Comparison of ENCODE assay signal across 1 cellular context in the genomic region with DNA sequence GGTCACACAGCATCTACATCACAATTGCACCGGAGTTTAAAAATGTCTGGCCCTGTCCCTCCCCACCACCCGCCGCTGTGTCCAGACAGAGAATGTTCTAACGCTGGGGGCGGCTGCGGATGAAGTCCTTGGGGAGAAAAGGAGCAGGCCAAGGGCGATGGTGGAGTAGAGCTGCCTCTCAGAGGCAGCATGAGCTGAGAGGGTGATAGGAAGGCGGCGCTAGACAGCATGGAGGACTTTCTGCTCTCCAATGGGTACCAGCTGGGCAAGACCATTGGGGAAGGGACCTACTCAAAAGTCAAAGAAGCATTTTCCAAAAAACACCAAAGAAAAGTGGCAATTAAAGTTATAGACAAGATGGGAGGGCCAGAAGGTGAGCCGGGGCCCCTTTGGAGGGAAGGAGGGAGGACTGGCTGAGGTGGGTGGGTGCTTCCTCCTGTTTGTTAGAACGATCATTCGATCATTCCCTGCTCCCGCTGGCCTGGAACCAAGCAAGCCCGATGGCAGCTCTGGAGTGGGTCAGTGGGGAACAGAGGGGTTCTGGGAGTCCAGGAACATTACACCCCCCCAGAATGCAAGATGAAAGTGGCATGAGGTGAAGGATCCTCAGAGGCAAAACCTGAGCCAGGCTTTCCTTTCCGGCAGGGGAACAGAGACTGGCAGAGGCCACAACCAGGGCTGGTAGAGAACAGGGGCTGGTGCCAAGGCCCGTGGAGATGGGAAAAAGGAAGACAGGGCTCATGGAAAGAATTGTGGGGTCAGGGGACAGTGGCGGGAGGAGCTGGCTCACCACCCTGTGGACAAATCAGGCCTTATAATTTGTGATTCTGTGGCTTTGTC.
TF ChIP-seq lines count a peak whose summit lies in the region.

A gene with protein sequence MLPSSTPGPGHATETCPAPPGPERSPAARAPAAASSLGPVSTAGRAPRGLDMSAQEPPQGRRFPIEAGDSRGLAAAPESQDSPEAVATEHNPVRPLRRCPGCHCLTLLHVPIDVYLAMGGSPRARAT (minus strand): TSS at position 12 of the 840 bp plus-strand sequence. CDS start 394 bp downstream, outside the sequence.
Gene TSSK3 (plus strand): TSS at position 66 of the 840 bp plus-strand sequence. CDS start 163 bp downstream, at position 229.

TF ChIP-seq in SK-N-SH, 30 proteins besides CTCF, POLR2A, EP300 and RAD21:
- TF ChIP-seq NFIC (IDR thresholded peaks at IDR 0.05; ENCODE audit: borderline replicate concordance) (no peak), FOXJ3 (CRISPR knock-in tag; IDR thresholded peaks at IDR 0.05) (no peak), RCOR1 (IDR thresholded peaks at IDR 0.05; ENCODE audit: low read length) (no peak), RXRA (IDR thresholded peaks at IDR 0.05; ENCODE audit: borderline replicate concordance, low read depth) (no peak), NRF1 (IDR thresholded peaks at IDR 0.05; ENCODE audit: low read depth, low read length) (no peak), TAF1 (IDR thresholded peaks at IDR 0.05; ENCODE audit: borderline replicate concordance, low read depth, low read length) (no peak), TEAD4 (IDR thresholded peaks at IDR 0.05; ENCODE audit: borderline replicate concordance, insufficient read depth) (no peak), JUND (IDR thresholded peaks at IDR 0.05) (no peak), EZH2phosphoT487 (IDR thresholded peaks at IDR 0.05; ENCODE audit: borderline replicate concordance, low read depth) (no peak), SMC3 (IDR thresholded peaks at IDR 0.05; ENCODE audit: low read depth, low read length) (no peak), CHD2 (IDR thresholded peaks at IDR 0.05; ENCODE audit: low read length, partially characterized antibody) (no peak)
- TF ChIP-seq, protein P1, sequence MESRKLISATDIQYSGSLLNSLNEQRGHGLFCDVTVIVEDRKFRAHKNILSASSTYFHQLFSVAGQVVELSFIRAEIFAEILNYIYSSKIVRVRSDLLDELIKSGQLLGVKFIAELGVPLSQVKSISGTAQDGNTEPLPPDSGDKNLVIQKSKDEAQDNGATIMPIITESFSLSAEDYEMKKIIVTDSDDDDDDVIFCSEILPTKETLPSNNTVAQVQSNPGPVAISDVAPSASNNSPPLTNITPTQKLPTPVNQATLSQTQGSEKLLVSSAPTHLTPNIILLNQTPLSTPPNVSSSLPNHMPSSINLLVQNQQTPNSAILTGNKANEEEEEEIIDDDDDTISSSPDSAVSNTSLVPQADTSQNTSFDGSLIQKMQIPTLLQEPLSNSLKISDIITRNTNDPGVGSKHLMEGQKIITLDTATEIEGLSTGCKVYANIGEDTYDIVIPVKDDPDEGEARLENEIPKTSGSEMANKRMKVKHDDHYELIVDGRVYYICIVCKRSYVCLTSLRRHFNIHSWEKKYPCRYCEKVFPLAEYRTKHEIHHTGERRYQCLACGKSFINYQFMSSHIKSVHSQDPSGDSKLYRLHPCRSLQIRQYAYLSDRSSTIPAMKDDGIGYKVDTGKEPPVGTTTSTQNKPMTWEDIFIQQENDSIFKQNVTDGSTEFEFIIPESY (IDR thresholded peaks at IDR 0.05; ENCODE audit: borderline replicate concordance, low read depth): no peak
